8 cellular contexts compared by ENCODE assay signal in the genomic region with DNA sequence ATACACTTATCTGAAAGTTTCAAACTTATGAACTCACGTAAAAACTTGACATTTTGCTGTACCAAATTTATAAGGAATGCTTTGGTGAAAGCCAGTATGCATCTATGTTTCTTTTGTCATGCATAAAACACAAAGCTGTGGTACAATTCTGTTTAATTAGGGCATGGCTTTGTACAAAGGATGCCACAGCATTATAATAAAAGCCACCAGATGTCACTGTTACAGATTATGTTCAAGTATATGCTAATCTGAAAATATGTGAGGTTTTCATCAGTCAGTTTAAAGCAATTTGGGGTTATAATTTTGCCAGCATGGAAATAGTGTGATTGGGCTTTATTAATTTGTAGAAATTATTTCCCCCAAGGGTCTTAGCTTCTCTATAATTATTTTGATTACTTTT.
DNase-seq lines count a peak whose midpoint lies in the region; ATAC-seq and TF ChIP-seq lines count a peak whose summit lies in the region.

No MANE protein-coding gene starts in this region.

- no peaks in the 10 kb centered on the region for H3K36me3 Mint-ChIP-seq in GM23338 (ENCODE audit: low read depth)
- no peaks in the 10 kb centered on the region for H3K36me3 Mint-ChIP-seq in CD4-positive, alpha-beta T cell (ENCODE audit: low read depth)

- H3K4me1 ChIP-seq in GM23338 (ENCODE audit: insufficient read depth) (no peaks in the 10 kb centered on the region), PC-9 (replicated peaks; ENCODE audit: insufficient read depth) (no peaks in the 10 kb centered on the region)

- DNase-seq in ELR (ENCODE audit: low read depth) (peak; percentile 7), GM23338 (ENCODE audit: low spot score) (peak; percentile 21), PC-9 (no peak), iris pigment epithelial cell (ENCODE audit: low read depth) (peak; percentile 1), NCI-H2196 (lab: John Stamatoyannopoulos, UW; ENCODE audit: unreplicated experiment) (no peak), anterior cingulate cortex (lab: John Stamatoyannopoulos, UW) (no peak)
- no peak for DNase-seq in CD4-positive, alpha-beta T cell
- DNase-seq in activated CD4-positive, alpha-beta T cell treated with anti-CD3 and anti-CD28 coated beads, Interleukin-2, amount 50 U/mL, for 4 hours, result no peak

- peaks cover 7% of the 10 kb centered on the region; the same call in 1 of the 3 replicates for H3K4me1 Mint-ChIP-seq in GM23338
- no peaks in the 10 kb centered on the region for H3K4me1 Mint-ChIP-seq in CD4-positive, alpha-beta T cell (ENCODE audit: low read depth)

- H3K9me3 Mint-ChIP-seq in GM23338, result no peaks in the 10 kb centered on the region
- H3K9me3 Mint-ChIP-seq in CD4-positive, alpha-beta T cell, result peaks cover 2% of the 10 kb centered on the region

- H2AFZ ChIP-seq in GM23338 (no peak overlapping the region), PC-9 (no peak overlapping the region)

- H3K36me3 ChIP-seq in GM23338 (ENCODE audit: insufficient read depth), result no peaks in the 10 kb centered on the region
- no peaks in the 10 kb centered on the region for H3K36me3 ChIP-seq in PC-9 (ENCODE audit: low read depth)

- intact Hi-C loops in PC-9 (cut with micrococcal nuclease; ENCODE audit: unreplicated experiment), result loop anchor here (5.0 kb wide), 1 partner anchor 230 kb away; no protein-coding TSS in a partner anchor
- intact Hi-C loops in CD4-positive, alpha-beta T cell (cut with DNase I, micrococcal nuclease), result no loop called here

- no peak overlapping the region for H3K4me3 Mint-ChIP-seq in GM23338
- H3K4me3 Mint-ChIP-seq in CD4-positive, alpha-beta T cell, result no peak overlapping the region

- no peaks in the 10 kb centered on the region for H3K9me2 ChIP-seq in GM23338 (ENCODE audit: insufficient read depth)
- H3K9me2 ChIP-seq in PC-9 (ENCODE audit: insufficient read depth), result no peaks in the 10 kb centered on the region

- H3F3A ChIP-seq in GM23338 (replicated peaks; ENCODE audit: low read depth) (no peaks in the 10 kb centered on the region), PC-9 (ENCODE audit: insufficient read depth, low read depth) (no peaks in the 10 kb centered on the region)

- H3K27me3 ChIP-seq in GM23338 (ENCODE audit: insufficient read depth) (no peaks in the 10 kb centered on the region), PC-9 (ENCODE audit: insufficient read depth, low read depth) (no peaks in the 10 kb centered on the region)
- no peaks in the 10 kb centered on the region for H3K27me3 ChIP-seq in CD4-positive, alpha-beta T cell (ENCODE audit: control insufficient read depth, insufficient read depth, low read length)

- BruUV-seq in PC-9 (replicated peaks; lab: Mats Ljungman, UMichigan), result no TSS peak

- no peak for ATAC-seq in GM23338
- no peak for ATAC-seq in CD4-positive, alpha-beta T cell (ENCODE audit: poor library complexity)

- H3K9me3 ChIP-seq in PC-9 (ENCODE audit: insufficient read depth, low read depth), result no peaks in the 10 kb centered on the region
- H3K9me3 ChIP-seq in CD4-positive, alpha-beta T cell (ENCODE audit: control insufficient read depth, low read length), result no peaks in the 10 kb centered on the region

- H3K27me3 Mint-ChIP-seq in GM23338 (ENCODE audit: insufficient read depth, low read depth, poor library complexity), result peaks cover 3% of the 10 kb centered on the region
- H3K27me3 Mint-ChIP-seq in CD4-positive, alpha-beta T cell, result no peaks in the 10 kb centered on the region

- H3K27ac Mint-ChIP-seq in GM23338, result no peak overlapping the region
- no peak overlapping the region for H3K27ac Mint-ChIP-seq in CD4-positive, alpha-beta T cell

- no peak overlapping the region for H3K4me2 ChIP-seq in GM23338
- H3K4me2 ChIP-seq in PC-9, result no peak overlapping the region

- H3K79me2 ChIP-seq in GM23338 (replicated peaks; ENCODE audit: insufficient read depth), result no peaks in the 10 kb centered on the region
- H3K79me2 ChIP-seq in PC-9 (ENCODE audit: low read depth), result no peaks in the 10 kb centered on the region

- TF ChIP-seq CTCF in GM23338 (conservative IDR thresholded peaks at IDR 0.05; ENCODE audit: low read depth in 2 of 2) (peak in 1 of 2 experiments; percentile 59; a peak in 3 of 4 replicates), PC-9 (conservative IDR thresholded peaks at IDR 0.05) (0 out of 2 replicates have a peak, but pooled peaks have one; percentile 24)
- no peak for TF ChIP-seq CTCF in CD4-positive, alpha-beta T cell (IDR thresholded peaks at IDR 0.05)

- no peak overlapping the region for H3K4me3 ChIP-seq in GM23338
- H3K4me3 ChIP-seq in PC-9, result no peak overlapping the region

- POLR2A ChIA-PET in PC-9 (lab: Charles Lee; ENCODE audit: unreplicated experiment), result interaction anchor here (0.8 kb wide), 1 partner anchor 186 kb away, joined by 3 read pairs; no protein-coding TSS in a partner anchor
- POLR2A ChIA-PET in CD4-positive, alpha-beta T cell (lab: Charles Lee), result no interaction called here

- CTCF ChIA-PET in PC-9 (lab: Charles Lee), result no interaction called here
- CTCF ChIA-PET in CD4-positive, alpha-beta T cell (lab: Charles Lee), result interaction anchor here (0.7 kb wide), 1 partner anchor 402 kb away, joined by 3 read pairs; no protein-coding TSS in a partner anchor

- no peak overlapping the region for H3K27ac ChIP-seq in GM23338 (ENCODE audit: low read depth)
- no peak overlapping the region for H3K27ac ChIP-seq in PC-9
- no peak overlapping the region for H3K27ac ChIP-seq in CD4-positive, alpha-beta T cell (ENCODE audit: low read depth, low read length)

- H4K20me1 ChIP-seq in GM23338 (replicated peaks; ENCODE audit: insufficient read depth) (no peaks in the 10 kb centered on the region), PC-9 (ENCODE audit: insufficient read depth) (no peaks in the 10 kb centered on the region)

TF ChIP-seq in GM23338, 12 proteins besides CTCF, POLR2A, EP300 and RAD21 (continues in another document):
- TF ChIP-seq, protein P1, sequence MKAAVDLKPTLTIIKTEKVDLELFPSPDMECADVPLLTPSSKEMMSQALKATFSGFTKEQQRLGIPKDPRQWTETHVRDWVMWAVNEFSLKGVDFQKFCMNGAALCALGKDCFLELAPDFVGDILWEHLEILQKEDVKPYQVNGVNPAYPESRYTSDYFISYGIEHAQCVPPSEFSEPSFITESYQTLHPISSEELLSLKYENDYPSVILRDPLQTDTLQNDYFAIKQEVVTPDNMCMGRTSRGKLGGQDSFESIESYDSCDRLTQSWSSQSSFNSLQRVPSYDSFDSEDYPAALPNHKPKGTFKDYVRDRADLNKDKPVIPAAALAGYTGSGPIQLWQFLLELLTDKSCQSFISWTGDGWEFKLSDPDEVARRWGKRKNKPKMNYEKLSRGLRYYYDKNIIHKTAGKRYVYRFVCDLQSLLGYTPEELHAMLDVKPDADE (IDR thresholded peaks at IDR 0.05), result no peak
- TF ChIP-seq CREB1 (CRISPR knock-in tag; IDR thresholded peaks at IDR 0.05; ENCODE audit: low read depth), result no peak
- TF ChIP-seq, protein P2, sequence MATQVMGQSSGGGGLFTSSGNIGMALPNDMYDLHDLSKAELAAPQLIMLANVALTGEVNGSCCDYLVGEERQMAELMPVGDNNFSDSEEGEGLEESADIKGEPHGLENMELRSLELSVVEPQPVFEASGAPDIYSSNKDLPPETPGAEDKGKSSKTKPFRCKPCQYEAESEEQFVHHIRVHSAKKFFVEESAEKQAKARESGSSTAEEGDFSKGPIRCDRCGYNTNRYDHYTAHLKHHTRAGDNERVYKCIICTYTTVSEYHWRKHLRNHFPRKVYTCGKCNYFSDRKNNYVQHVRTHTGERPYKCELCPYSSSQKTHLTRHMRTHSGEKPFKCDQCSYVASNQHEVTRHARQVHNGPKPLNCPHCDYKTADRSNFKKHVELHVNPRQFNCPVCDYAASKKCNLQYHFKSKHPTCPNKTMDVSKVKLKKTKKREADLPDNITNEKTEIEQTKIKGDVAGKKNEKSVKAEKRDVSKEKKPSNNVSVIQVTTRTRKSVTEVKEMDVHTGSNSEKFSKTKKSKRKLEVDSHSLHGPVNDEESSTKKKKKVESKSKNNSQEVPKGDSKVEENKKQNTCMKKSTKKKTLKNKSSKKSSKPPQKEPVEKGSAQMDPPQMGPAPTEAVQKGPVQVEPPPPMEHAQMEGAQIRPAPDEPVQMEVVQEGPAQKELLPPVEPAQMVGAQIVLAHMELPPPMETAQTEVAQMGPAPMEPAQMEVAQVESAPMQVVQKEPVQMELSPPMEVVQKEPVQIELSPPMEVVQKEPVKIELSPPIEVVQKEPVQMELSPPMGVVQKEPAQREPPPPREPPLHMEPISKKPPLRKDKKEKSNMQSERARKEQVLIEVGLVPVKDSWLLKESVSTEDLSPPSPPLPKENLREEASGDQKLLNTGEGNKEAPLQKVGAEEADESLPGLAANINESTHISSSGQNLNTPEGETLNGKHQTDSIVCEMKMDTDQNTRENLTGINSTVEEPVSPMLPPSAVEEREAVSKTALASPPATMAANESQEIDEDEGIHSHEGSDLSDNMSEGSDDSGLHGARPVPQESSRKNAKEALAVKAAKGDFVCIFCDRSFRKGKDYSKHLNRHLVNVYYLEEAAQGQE (IDR thresholded peaks at IDR 0.05; ENCODE audit: unreplicated experiment), result no peak
- no peak for TF ChIP-seq ZNF114 (CRISPR knock-in tag; IDR thresholded peaks at IDR 0.05)
- TF ChIP-seq EZH2phosphoT487 (IDR thresholded peaks at IDR 0.05; ENCODE audit: unreplicated experiment), result no peak

Comparison
In these comparisons a context has a peak if more than half of its experiments do, and no peak if none do; other contexts are left out.
1. DNase-seq: peak in ELR (single experiment), GM23338 (single experiment) and iris pigment epithelial cell (single experiment); none in PC-9 (0 of 2), NCI-H2196 (single experiment), CD4-positive, alpha-beta T cell (0 of 10), activated CD4-positive, alpha-beta T cell treated with anti-CD3 and anti-CD28 coated beads, Interleukin-2, amount 50 U/mL, for 4 hours (0 of 2) and anterior cingulate cortex (0 of 58).